Comparison of ENCODE assay signal across 27 cellular contexts in the genomic region with DNA sequence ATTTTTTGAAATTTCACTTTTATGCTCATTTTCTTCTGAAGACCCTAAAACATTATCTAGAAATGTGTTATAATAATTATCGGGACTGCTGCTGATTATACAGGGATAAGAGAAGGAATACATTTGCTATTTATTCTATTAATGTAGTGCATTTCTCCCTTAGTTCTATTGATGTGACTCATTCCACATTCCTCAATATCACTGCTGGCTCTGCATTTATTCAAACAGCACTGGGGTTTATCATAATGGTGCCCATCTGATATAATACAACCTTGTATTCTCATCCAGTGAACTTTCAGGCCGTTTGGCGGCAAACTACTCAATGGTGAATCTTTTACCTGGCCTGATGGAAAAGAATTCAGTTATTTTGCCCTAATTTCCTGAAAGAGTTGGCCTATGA. TPM values are rescaled to one million over a fixed set of nuclear protein-coding genes. Genes with fewer than 3 reads are reported as not detected.
DNase-seq lines count a peak whose midpoint lies in the region; ATAC-seq and TF ChIP-seq lines count a peak whose summit lies in the region.
"Had no signal": no experiment of that assay in that cellular context is flagged by ENCODE, and none has a peak within 500 bp of the region (broad histone marks: within the 10 kb centered on the region; RNA-seq: fewer than 3 reads in every experiment).

No MANE protein-coding gene starts in this region.

- no peak for TF ChIP-seq POLR2A in IMR-90 (IDR thresholded peaks at IDR 0.05; ENCODE audit: low read depth, low read length)
- TF ChIP-seq POLR2A in gastrocnemius medialis (IDR thresholded peaks at IDR 0.05), result no peak

- H4K5ac ChIP-seq in IMR-90 (ENCODE audit: low read depth, low read length), result no peak overlapping the region

- H4K91ac ChIP-seq in IMR-90 (ENCODE audit: insufficient read depth, low read depth, low read length), result no peak overlapping the region

- in situ Hi-C loops in IMR-90 (cut with MboI; ENCODE audit: low sequenced_read_pairs), result no loop called here
- in situ Hi-C loops in gastrocnemius medialis (cut with MboI; ENCODE audit: low sequenced_read_pairs in 4 of 4), result no loop called here

- H3K36me3 ChIP-seq in IMR-90 (ENCODE audit: control insufficient read depth, insufficient read depth, low read length) (no peaks in the 10 kb centered on the region), gastrocnemius medialis (no peaks in the 10 kb centered on the region)
- H3K36me3 ChIP-seq: BE2C had no signal

- H3K27me3 ChIP-seq in IMR-90 (ENCODE audit: control insufficient read depth, insufficient read depth, low read length) (no peaks in the 10 kb centered on the region), foreskin keratinocyte (no peaks in the 10 kb centered on the region), gastrocnemius medialis (no peaks in the 10 kb centered on the region)
- H3K27me3 ChIP-seq: BE2C had no signal

- dilution Hi-C loops in IMR-90 (cut with HindIII; ENCODE audit: low sequenced_read_pairs, unreplicated experiment), result no loop called here

- ATAC-seq in IMR-90 (ENCODE audit: low read depth) (peak; percentile 57; the same call in 1 of the 2 replicates), foreskin keratinocyte (peak; percentile 32), gastrocnemius medialis (no peak)

- H3K14ac ChIP-seq in IMR-90 (replicated peaks; ENCODE audit: low read depth, low read length), result no peak overlapping the region

- H3K79me1 ChIP-seq in IMR-90 (ENCODE audit: low read depth in 1 of 2, low read length in 2 of 2), result no peaks in the 10 kb centered on the region

- H3K27ac ChIP-seq in IMR-90 (ENCODE audit: insufficient read depth, low read length) (no peak overlapping the region), foreskin keratinocyte (no peak overlapping the region), gastrocnemius medialis (no peak overlapping the region)
- H3K27ac ChIP-seq: KMS-11 had no signal

- H2AK9ac ChIP-seq in IMR-90 (replicated peaks; ENCODE audit: low read depth, low read length, poor library complexity), result no peak overlapping the region

- no peaks in the 10 kb centered on the region for H3K9me3 ChIP-seq in IMR-90 (ENCODE audit: control insufficient read depth, insufficient read depth, low read length)
- H3K9me3 ChIP-seq in gastrocnemius medialis, result no peaks in the 10 kb centered on the region
- H3K9me3 ChIP-seq: BE2C had no signal

- H4K20me1 ChIP-seq in IMR-90 (ENCODE audit: insufficient read depth, low read length), result no peaks in the 10 kb centered on the region

- no peaks in the 10 kb centered on the region for H3K9me1 ChIP-seq in IMR-90 (ENCODE audit: insufficient read depth, low read length)

- no peak overlapping the region for H2AK5ac ChIP-seq in IMR-90 (ENCODE audit: low read depth, low read length)

- TF ChIP-seq CTCF in IMR-90 (conservative IDR thresholded peaks at IDR 0.05; ENCODE audit: low read depth, low read length), result no peak
- TF ChIP-seq CTCF in cardiac fibroblast (IDR thresholded peaks at IDR 0.05; ENCODE audit: low read depth, low read length), result no peak
- TF ChIP-seq CTCF in foreskin keratinocyte (conservative IDR thresholded peaks at IDR 0.05), result no peak
- no peak for TF ChIP-seq CTCF in gastrocnemius medialis (IDR thresholded peaks at IDR 0.05 in 4 of 5, conservative IDR thresholded peaks at IDR 0.05 in 1 of 5)

- DNase-seq in ELR (ENCODE audit: low read depth), result peak; percentile 1
- no peak for DNase-seq in IMR-90
- DNase-seq in cardiac fibroblast (ENCODE audit: low read depth in 2 of 2), result peak; percentile 7 to 23
- peak in 1 of 2 donors; percentile 7 for DNase-seq in foreskin keratinocyte
- DNase-seq in NCI-H345 treated with DMSO at 0.1 percent for 48 hours (lab: John Stamatoyannopoulos, UW; ENCODE audit: unreplicated experiment), result no peak
- no peak for DNase-seq in retina
- DNase-seq in gastrocnemius medialis, result no peak
- DNase-seq in stimulated activated CD4-positive, alpha-beta T cell treated with anti-CD3 and anti-CD28 coated beads, Interleukin-4, amount 100 ng/mL, for 1 hour, result no peak
- DNase-seq: 8988T; ACHN; BE2C; CD8-positive, alpha-beta memory T cell; DMS 273 treated with DMSO at 0.1 percent for 48 hours; DMS79; EL; GF-D8; HCEC 1CT; MM.1S; NCI-H2029; NCI-H524; NCI-H82; NK-92 treated with Interleukin-12 subunit alpha and Interleukin-12 subunit beta, amount 100 ng/mL, for 24 hours; RPMI8226; SHP77 had no signal

- no peak overlapping the region for H2BK15ac ChIP-seq in IMR-90 (ENCODE audit: low read depth, low read length)

- H2BK5ac ChIP-seq in IMR-90 (ENCODE audit: low read depth, low read length, poor library complexity, severe bottlenecking), result no peak overlapping the region

- POLR2A ChIA-PET in IMR-90 (lab: Charles Lee; ENCODE audit: unreplicated experiment), result interaction anchor here (0.6 kb wide), 1 partner anchor 1146 kb away, joined by 7 read pairs; no protein-coding TSS in a partner anchor

- no peaks in the 10 kb centered on the region for H3K4me1 ChIP-seq in IMR-90 (ENCODE audit: control insufficient read depth, insufficient read depth, low read length)
- H3K4me1 ChIP-seq in foreskin keratinocyte, result no peaks in the 10 kb centered on the region
- H3K4me1 ChIP-seq in gastrocnemius medialis, result no peaks in the 10 kb centered on the region
- H3K4me1 ChIP-seq: BE2C had no signal

- no peak overlapping the region for H2AFZ ChIP-seq in IMR-90 (replicated peaks; ENCODE audit: low read length, poor library complexity)

- H2BK120ac ChIP-seq in IMR-90 (ENCODE audit: low read depth, low read length), result no peak overlapping the region

- no peak overlapping the region for H3K4me2 ChIP-seq in IMR-90 (ENCODE audit: low read depth, low read length)
- H3K4me2 ChIP-seq: KMS-11 had no signal

- WGBS in IMR-90 (ENCODE audit: extremely low coverage in 2 of 2, insufficient read length in 1 of 2), 2 experiments, result no CpG with 5 or more reads among the region's 3 CpGs

- CTCF ChIA-PET in IMR-90 (lab: Yijun Ruan, JAX), result no interaction called here

- H2BK20ac ChIP-seq in IMR-90 (ENCODE audit: low read depth, low read length), result no peak overlapping the region

- no peak overlapping the region for H3K4me3 ChIP-seq in IMR-90 (ENCODE audit: insufficient read depth, low read depth, low read length)
- no peak overlapping the region for H3K4me3 ChIP-seq in cardiac fibroblast (replicated peaks in 1 of 2; ENCODE audit: low read depth in 2 of 2, low read length in 2 of 2)
- no peak overlapping the region for H3K4me3 ChIP-seq in gastrocnemius medialis

- H3K9ac ChIP-seq in IMR-90 (ENCODE audit: low read depth, low read length), result no peak overlapping the region
- H3K9ac ChIP-seq: KMS-11 had no signal

- no peak overlapping the region for H3K18ac ChIP-seq in IMR-90 (ENCODE audit: low read depth, low read length)

- intact Hi-C loops in IMR-90 (cut with micrococcal nuclease) (no loop called here), gastrocnemius medialis (cut with DNase I; ENCODE audit: low total_unique reads) (no loop called here)

- no peak overlapping the region for H3K23ac ChIP-seq in IMR-90 (ENCODE audit: low read depth, low read length)

- H3K56ac ChIP-seq in IMR-90 (ENCODE audit: extremely low read depth, insufficient read depth, low read length), result no peak overlapping the region

- H4K8ac ChIP-seq in IMR-90 (ENCODE audit: low read depth in 2 of 2, low read length in 2 of 2), result no peak overlapping the region

- TF ChIP-seq RAD21 in IMR-90 (IDR thresholded peaks at IDR 0.05; ENCODE audit: low read length), result no peak

- no TSS peak for BruUV-seq in IMR-90 (replicated peaks; lab: Mats Ljungman, UMichigan)

- no peak overlapping the region for H3K4ac ChIP-seq in IMR-90 (ENCODE audit: low read depth, low read length)

TF ChIP-seq in IMR-90, 13 proteins besides CTCF, POLR2A, EP300 and RAD21:
- TF ChIP-seq NFE2L2 (IDR thresholded peaks at IDR 0.05; ENCODE audit: low read depth, low read length), result no peak
- TF ChIP-seq, protein P1, sequence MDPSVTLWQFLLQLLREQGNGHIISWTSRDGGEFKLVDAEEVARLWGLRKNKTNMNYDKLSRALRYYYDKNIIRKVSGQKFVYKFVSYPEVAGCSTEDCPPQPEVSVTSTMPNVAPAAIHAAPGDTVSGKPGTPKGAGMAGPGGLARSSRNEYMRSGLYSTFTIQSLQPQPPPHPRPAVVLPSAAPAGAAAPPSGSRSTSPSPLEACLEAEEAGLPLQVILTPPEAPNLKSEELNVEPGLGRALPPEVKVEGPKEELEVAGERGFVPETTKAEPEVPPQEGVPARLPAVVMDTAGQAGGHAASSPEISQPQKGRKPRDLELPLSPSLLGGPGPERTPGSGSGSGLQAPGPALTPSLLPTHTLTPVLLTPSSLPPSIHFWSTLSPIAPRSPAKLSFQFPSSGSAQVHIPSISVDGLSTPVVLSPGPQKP (IDR thresholded peaks at IDR 0.05; ENCODE audit: borderline replicate concordance, low read depth, low read length), result no peak
- TF ChIP-seq CHD1 (IDR thresholded peaks at IDR 0.05; ENCODE audit: low read depth, low read length), result no peak
- no peak for TF ChIP-seq FOS (IDR thresholded peaks at IDR 0.05; ENCODE audit: low read depth, low read length)
- no peak for TF ChIP-seq CEBPB (IDR thresholded peaks at IDR 0.05; ENCODE audit: low read depth, low read length)

RNA-seq across cellular contexts. Expression of a gene that starts 7.8 kb away (rescaled TPM):
- under 0.01 TPM in 2 replicates for total RNA-seq in IMR-90 (2012; rRNA removed)
- polyA plus RNA-seq in IMR-90 (2012; rRNA removed), result not detected in 2 replicates
- polyA plus RNA-seq in IMR-90 (2012; cell fraction: cytosol; rRNA removed), result not detected in 2 replicates
- 0.02 TPM in 1 of 2 replicates, not detected in the other for polyA plus RNA-seq in IMR-90 (2012; cell fraction: nucleus; rRNA removed; ENCODE audit: low replicate concordance)
- not detected in 2 replicates for total RNA-seq in foreskin keratinocyte
- polyA plus RNA-seq in foreskin keratinocyte, result not detected in 2 replicates
- under 1 TPM; 0.07 to 0.93 (median 0.30) TPM for total RNA-seq in gastrocnemius medialis
- total RNA-seq: CD8-positive, alpha-beta memory T cell had no signal
- polyA plus RNA-seq: CD14-positive monocyte; CD8-positive, alpha-beta memory T cell; IgD-negative memory B cell had no signal

Comparison
In these comparisons a context has a peak if more than half of its experiments do, and no peak if none do; other contexts are left out.
1. DNase-seq: peak in ELR (single experiment) and cardiac fibroblast (2 of 2); none in IMR-90 (single experiment), NCI-H345 treated with DMSO at 0.1 percent for 48 hours (single experiment), retina (single experiment), gastrocnemius medialis (0 of 2) and stimulated activated CD4-positive, alpha-beta T cell treated with anti-CD3 and anti-CD28 coated beads, Interleukin-4, amount 100 ng/mL, for 1 hour (single experiment).
2. ATAC-seq: peak in IMR-90 (single experiment) and foreskin keratinocyte (single experiment); none in gastrocnemius medialis (0 of 2).